In the genomic region with DNA sequence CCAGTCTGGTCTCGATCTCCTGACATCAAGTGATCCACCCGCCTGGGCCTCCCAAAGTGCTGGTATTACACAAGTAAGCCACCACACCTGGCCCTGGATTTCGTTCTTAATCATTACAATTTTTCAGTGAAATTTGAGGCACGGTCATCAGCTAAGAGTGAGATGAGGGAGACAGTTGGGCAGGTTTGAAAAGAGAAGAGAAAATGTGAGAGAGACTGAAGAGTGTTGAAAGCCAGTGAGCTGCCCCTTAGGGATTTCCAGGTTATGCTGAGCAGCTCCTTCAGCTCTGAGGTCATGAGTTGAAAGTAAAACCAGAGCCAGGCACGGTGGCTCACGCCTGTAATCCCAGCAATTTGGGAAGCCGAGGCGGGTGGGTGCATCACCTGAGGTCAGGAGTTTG, we compare ENCODE assay signal across 27 cellular contexts. TPM values are rescaled to one million over a fixed set of nuclear protein-coding genes. Genes with fewer than 3 reads are reported as not detected.
A peak's percentile ranks its signal among the peaks of the same experiment; 100 is the strongest.
DNase-seq lines count a peak whose midpoint lies in the region; ATAC-seq and TF ChIP-seq lines count a peak whose summit lies in the region.
"Had no signal": no experiment of that assay in that cellular context is flagged by ENCODE, and none has a peak within 500 bp of the region (broad histone marks: within the 10 kb centered on the region; RNA-seq: fewer than 3 reads in every experiment).

No MANE protein-coding gene starts in this region.

- POLR2A ChIA-PET in activated CD8-positive, alpha-beta T cell treated with anti-CD3 and anti-CD28 coated beads, Interleukin-2, amount 10 ng/mL, durations not matched to agents 7 days and 5 days (lab: Charles Lee): no interaction called here

- intact Hi-C loops in posterior vena cava (cut with DNase I) (no loop called here), left cardiac atrium (cut with DNase I) (no loop called here)

- H3K4me3 Mint-ChIP-seq in activated CD8-positive, alpha-beta T cell treated with anti-CD3 and anti-CD28 coated beads, Interleukin-2, amount 10 ng/mL, durations not matched to agents 7 days and 5 days: no peak overlapping the region
- H3K4me3 Mint-ChIP-seq: activated naive CD4-positive, alpha-beta T cell treated with anti-CD3 and anti-CD28 coated beads, Interleukin-2, amount 10 ng/mL, durations not matched to agents 7 days and 5 days; CD4-positive, alpha-beta memory T cell; dendritic cell treated with granulocyte-macrophage colony-stimulating factor and Interleukin-4, amounts not matched to agents 40 ng/mL and 50 ng/mL, for 4 days; memory B cell had no signal

- in situ Hi-C loops in GM13977 (cut with MboI; ENCODE audit: low pct_unique_long_range_greater_than_20kb, low sequenced_read_pairs, unreplicated experiment): no loop called here

- no peaks in the 10 kb centered on the region for H3K36me3 Mint-ChIP-seq in activated CD8-positive, alpha-beta T cell treated with anti-CD3 and anti-CD28 coated beads, Interleukin-2, amount 10 ng/mL, durations not matched to agents 7 days and 5 days (ENCODE audit: low read depth)
- H3K36me3 Mint-ChIP-seq: activated naive CD4-positive, alpha-beta T cell treated with anti-CD3 and anti-CD28 coated beads, Interleukin-2, amount 10 ng/mL, durations not matched to agents 7 days and 5 days; CD4-positive, alpha-beta memory T cell had no signal

- peaks cover 10% of the 10 kb centered on the region for H3K4me1 Mint-ChIP-seq in activated CD8-positive, alpha-beta T cell treated with anti-CD3 and anti-CD28 coated beads, Interleukin-2, amount 10 ng/mL, durations not matched to agents 7 days and 5 days (ENCODE audit: low read depth)

- no peaks in the 10 kb centered on the region for H3K9me3 Mint-ChIP-seq in activated CD8-positive, alpha-beta T cell treated with anti-CD3 and anti-CD28 coated beads, Interleukin-2, amount 10 ng/mL, durations not matched to agents 7 days and 5 days (ENCODE audit: insufficient read depth)
- H3K9me3 Mint-ChIP-seq: activated naive CD4-positive, alpha-beta T cell treated with anti-CD3 and anti-CD28 coated beads, Interleukin-2, amount 10 ng/mL, durations not matched to agents 7 days and 5 days; CD4-positive, alpha-beta memory T cell; dendritic cell treated with granulocyte-macrophage colony-stimulating factor and Interleukin-4, amounts not matched to agents 40 ng/mL and 50 ng/mL, for 4 days had no signal

- H3K27ac Mint-ChIP-seq in activated CD8-positive, alpha-beta T cell treated with anti-CD3 and anti-CD28 coated beads, Interleukin-2, amount 10 ng/mL, durations not matched to agents 7 days and 5 days: no peak overlapping the region
- H3K27ac Mint-ChIP-seq: activated naive CD4-positive, alpha-beta T cell treated with anti-CD3 and anti-CD28 coated beads, Interleukin-2, amount 10 ng/mL, durations not matched to agents 7 days and 5 days; CD4-positive, alpha-beta memory T cell; memory B cell had no signal

- CTCF ChIA-PET in activated CD8-positive, alpha-beta T cell treated with anti-CD3 and anti-CD28 coated beads, Interleukin-2, amount 10 ng/mL, durations not matched to agents 7 days and 5 days (lab: Charles Lee): interaction anchor here (0.6 kb wide), 1 partner anchor 228 kb away, joined by 3 read pairs; no protein-coding TSS in a partner anchor

- peaks cover 3% of the 10 kb centered on the region for H3K27me3 Mint-ChIP-seq in activated CD8-positive, alpha-beta T cell treated with anti-CD3 and anti-CD28 coated beads, Interleukin-2, amount 10 ng/mL, durations not matched to agents 7 days and 5 days (ENCODE audit: low read depth)
- H3K27me3 Mint-ChIP-seq: dendritic cell treated with granulocyte-macrophage colony-stimulating factor and Interleukin-4, amounts not matched to agents 40 ng/mL and 50 ng/mL, for 4 days; memory B cell had no signal

- TF ChIP-seq CTCF in GM13977 (IDR thresholded peaks at IDR 0.05; ENCODE audit: extremely low read depth, insufficient read depth, missing control alignments): no peak

- peak; percentile 37 for ATAC-seq in HG02840 (IDR thresholded peaks at IDR 0.05; ENCODE audit: low FRiP score, unreplicated experiment)
- no peak for ATAC-seq in HG03439 (IDR thresholded peaks at IDR 0.05; ENCODE audit: unreplicated experiment)
- no peak for ATAC-seq in HG02973 (IDR thresholded peaks at IDR 0.05; ENCODE audit: unreplicated experiment)
- no peak for ATAC-seq in activated CD8-positive, alpha-beta T cell treated with anti-CD3 and anti-CD28 coated beads, Interleukin-2, amount 10 ng/mL, durations not matched to agents 7 days and 5 days
- no peak for ATAC-seq in left cardiac atrium

- peak; percentile 61 for DNase-seq in GM13977 (ENCODE audit: low spot score)
- peak; percentile 19 for DNase-seq in GM19238 (ENCODE audit: insufficient read length, low spot score)
- DNase-seq in posterior vena cava (ENCODE audit: low spot score): peak; percentile 28
- DNase-seq in activated CD8-positive, alpha-beta T cell treated with anti-CD3 and anti-CD28 coated beads, Interleukin-2, amount 10 ng/mL, durations not matched to agents 7 days and 5 days: no peak
- DNase-seq in left cardiac atrium: no peak
- DNase-seq: activated CD4-positive, CD25-positive, alpha-beta regulatory T cell; activated naive CD4-positive, alpha-beta T cell treated with anti-CD3 and anti-CD28 coated beads, Interleukin-2, amount 10 ng/mL, durations not matched to agents 7 days and 5 days; activated T-cell treated with anti-CD3 and anti-CD28 coated beads, Interleukin-2, amount 50 U/mL, for 48 hours; anterior cingulate cortex; caudate nucleus; CD4-positive, alpha-beta memory T cell; GOT3; Kasumi-1; NCI-H187; NCI-H226; NCI-H82; nucleus accumbens; OCI-M1; SHP77; stimulated activated CD4-positive, alpha-beta T cell treated with anti-CD3 and anti-CD28 coated beads, Interleukin-4, amount 100 ng/mL, for 24 hours; SW 1271; trophoblast cell had no signal

RNA-seq across cellular contexts. Expression of a gene that starts 5.9 kb away (rescaled TPM):
- total RNA-seq in posterior vena cava (10 to 100 TPM; 15.3 to 19.5 TPM), left cardiac atrium (10 to 100 TPM; 13.7 to 16.9 TPM)
- total RNA-seq in activated CD8-positive, alpha-beta T cell treated with anti-CD3 and anti-CD28 coated beads, Interleukin-2, amount 10 ng/mL, durations not matched to agents 7 days and 5 days: 10 to 100 TPM; 32.7 to 33.3 TPM

RNA-seq across cellular contexts. Expression of a gene that starts 20.2 kb away (rescaled TPM):
- total RNA-seq in posterior vena cava: 10 to 100 TPM; 11.0 to 12.5 TPM
- 10 to 100 TPM; 16.4 to 20.1 TPM for total RNA-seq in activated CD8-positive, alpha-beta T cell treated with anti-CD3 and anti-CD28 coated beads, Interleukin-2, amount 10 ng/mL, durations not matched to agents 7 days and 5 days
- 10 to 100 TPM; 14.2 to 18.2 TPM for total RNA-seq in left cardiac atrium

Comparison
In these comparisons a context has a peak if more than half of its experiments do, and no peak if none do; other contexts are left out.
1. DNase-seq: peak in GM13977 (single experiment), GM19238 (single experiment) and posterior vena cava (single experiment); none in activated CD8-positive, alpha-beta T cell treated with anti-CD3 and anti-CD28 coated beads, Interleukin-2, amount 10 ng/mL, durations not matched to agents 7 days and 5 days (single experiment) and left cardiac atrium (single experiment).